26 cellular contexts compared by ENCODE assay signal in the genomic region with DNA sequence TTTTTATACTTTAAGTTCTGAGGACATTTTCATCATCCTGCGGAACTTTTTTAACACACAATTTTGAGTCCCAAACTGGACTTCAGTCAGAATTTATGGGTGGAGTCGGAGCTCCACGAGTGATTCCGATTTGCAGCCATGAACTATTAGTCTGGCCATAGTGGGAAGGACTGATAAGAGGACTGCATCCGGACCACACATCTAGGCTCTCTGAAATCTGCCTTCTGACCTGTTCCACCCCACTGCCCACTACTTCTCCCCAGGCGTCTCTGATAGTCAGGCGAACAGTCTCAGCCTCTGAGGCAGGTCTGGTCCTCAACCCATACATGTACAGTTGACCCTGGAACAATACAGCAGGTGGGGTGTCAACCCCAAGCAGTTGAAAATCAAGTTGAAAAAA.
"Had no signal": no experiment of that assay in that cellular context is flagged by ENCODE, and none has a peak within 500 bp of the region (broad histone marks: within the 10 kb centered on the region; RNA-seq: fewer than 3 reads in every experiment).

No MANE protein-coding gene starts in this region.

- H3K4me3 ChIP-seq: esophagus squamous epithelium, heart right ventricle, left lung, neural progenitor cell, right lobe of liver, suprapubic skin, transverse colon, upper lobe of right lung, uterus had no signal

- H3K9me3 ChIP-seq: esophagus squamous epithelium, heart right ventricle, left lung, right lobe of liver, suprapubic skin, transverse colon, upper lobe of right lung, uterus had no signal

- H3K4me2 ChIP-seq: neural progenitor cell had no signal

- H3K36me3 ChIP-seq: uterus had no signal

- H2AFZ ChIP-seq: neural progenitor cell, parathyroid adenoma had no signal

- H3K27me3 ChIP-seq: esophagus squamous epithelium, heart right ventricle, left lung, neural progenitor cell, right lobe of liver, suprapubic skin, transverse colon, upper lobe of right lung, uterus had no signal

- DNase-seq: dermis blood vessel endothelial cell; effector memory CD4-positive, alpha-beta T cell; esophagus squamous epithelium; foreskin melanocyte; glutamatergic neuron; heart right ventricle; hippocampal formation; left cardiac atrium; left lung; mesendoderm; midbrain; naive thymus-derived CD4-positive, alpha-beta T cell; right lobe of liver; small intestine; stimulated activated CD4-positive, alpha-beta T cell treated with anti-CD3 and anti-CD28 coated beads, Interleukin-15, amount 100 ng/mL, for 24 hours; stimulated activated CD4-positive, alpha-beta T cell treated with anti-CD3 and anti-CD28 coated beads, Interleukin-2, amount 100 ng/mL, for 48 hours; stimulated activated naive CD4-positive, alpha-beta T cell; stimulated activated naive CD8-positive, alpha-beta T cell treated with anti-CD3 and anti-CD28 coated beads, Interleukin-15, amount 100 ng/mL, for 72 hours; transverse colon; upper lobe of right lung; uterus had no signal

- H3K9ac ChIP-seq: neural progenitor cell, parathyroid adenoma had no signal

- H3K4me1 ChIP-seq: parathyroid adenoma, uterus had no signal

- H3K27ac ChIP-seq: esophagus squamous epithelium, heart right ventricle, left lung, neural progenitor cell, parathyroid adenoma, right lobe of liver, suprapubic skin, transverse colon, upper lobe of right lung, uterus had no signal

- ATAC-seq: heart right ventricle; left cardiac atrium; left lung; naive thymus-derived CD4-positive, alpha-beta T cell; stimulated activated naive CD8-positive, alpha-beta T cell treated with anti-CD3 and anti-CD28 coated beads, Interleukin-15, amount 100 ng/mL, for 72 hours; upper lobe of right lung had no signal

- FAIRE-seq: endothelial cell of umbilical vein, islet of Langerhans, small intestine had no signal
